In genomic region chr5:1564182-1564748, GRCh38 we compare ENCODE assay signal across 1 cellular context.
TF ChIP-seq lines count a peak whose summit lies in the region.

No MANE protein-coding gene starts in this region.

TF ChIP-seq in HepG2, 621 proteins besides CTCF, POLR2A, EP300 and RAD21 (continued from another document and continues in another):
- 0 out of 2 replicates have a peak, but pooled peaks have one; percentile 15 for TF ChIP-seq TFDP2 (CRISPR knock-in tag; IDR thresholded peaks at IDR 0.05)
- no peak for TF ChIP-seq ATM (IDR thresholded peaks at IDR 0.05; ENCODE audit: borderline replicate concordance)
- TF ChIP-seq THRA (CRISPR knock-in tag; IDR thresholded peaks at IDR 0.05; ENCODE audit: borderline replicate concordance) = 0 out of 2 replicates have a peak, but pooled peaks have one; percentile 11
- TF ChIP-seq ZNF552 (CRISPR knock-in tag; IDR thresholded peaks at IDR 0.05; ENCODE audit: borderline replicate concordance) = 0 out of 2 replicates have a peak, but pooled peaks have one; percentile 53
- 0 out of 2 replicates have a peak, but pooled peaks have one; percentile 43 for TF ChIP-seq KLF11 (CRISPR knock-in tag; IDR thresholded peaks at IDR 0.05)
- TF ChIP-seq FOXA3 (CRISPR knock-in tag; IDR thresholded peaks at IDR 0.05) = peak; percentile 51; the same call in 1 of the 2 replicates
- TF ChIP-seq ZMYM2 (CRISPR knock-in tag; IDR thresholded peaks at IDR 0.05) = no peak
- TF ChIP-seq RCOR2 (CRISPR knock-in tag; IDR thresholded peaks at IDR 0.05) = 0 out of 2 replicates have a peak, but pooled peaks have one; percentile 23
- TF ChIP-seq ZNF275 (CRISPR knock-in tag; IDR thresholded peaks at IDR 0.05; ENCODE audit: borderline replicate concordance) = no peak
- no peak for TF ChIP-seq TERF1 (CRISPR knock-in tag; IDR thresholded peaks at IDR 0.05)
- TF ChIP-seq MXD1 (CRISPR knock-in tag; IDR thresholded peaks at IDR 0.05) = no peak
- no peak for TF ChIP-seq ZNF652 (CRISPR knock-in tag; IDR thresholded peaks at IDR 0.05; ENCODE audit: borderline replicate concordance, low read depth)
- TF ChIP-seq CEBPG (CRISPR knock-in tag; IDR thresholded peaks at IDR 0.05) = 0 out of 2 replicates have a peak, but pooled peaks have one; percentile 9
- no peak for TF ChIP-seq ELF3 (CRISPR knock-in tag; IDR thresholded peaks at IDR 0.05)
- TF ChIP-seq ZSCAN29 (CRISPR knock-in tag; conservative IDR thresholded peaks at IDR 0.05) = no peak
- TF ChIP-seq HINFP (CRISPR knock-in tag; IDR thresholded peaks at IDR 0.05; ENCODE audit: low read depth) = 0 out of 2 replicates have a peak, but pooled peaks have one; percentile 3
- 0 out of 2 replicates have a peak, but pooled peaks have one; percentile 56 for TF ChIP-seq ZNF713 (CRISPR knock-in tag; IDR thresholded peaks at IDR 0.05)
- TF ChIP-seq AHDC1 (CRISPR knock-in tag; IDR thresholded peaks at IDR 0.05; ENCODE audit: borderline replicate concordance) = peak; percentile 66; the same call in 1 of the 2 replicates
- no peak for TF ChIP-seq ZNF253 (CRISPR knock-in tag; IDR thresholded peaks at IDR 0.05; ENCODE audit: borderline replicate concordance)
- peak; percentile 36; the same call in 1 of the 2 replicates for TF ChIP-seq ZFP1 (CRISPR knock-in tag; IDR thresholded peaks at IDR 0.05)
- TF ChIP-seq ZNF496 (CRISPR knock-in tag; IDR thresholded peaks at IDR 0.05; ENCODE audit: insufficient replicate concordance) = no peak
- TF ChIP-seq ETV5 (CRISPR knock-in tag; IDR thresholded peaks at IDR 0.05; ENCODE audit: borderline replicate concordance) = 0 out of 2 replicates have a peak, but pooled peaks have one; percentile 7
- no peak for TF ChIP-seq ZUFSP (CRISPR knock-in tag; IDR thresholded peaks at IDR 0.05; ENCODE audit: borderline replicate concordance)
- 0 out of 2 replicates have a peak, but pooled peaks have one; percentile 19 for TF ChIP-seq ZKSCAN8 (CRISPR knock-in tag; IDR thresholded peaks at IDR 0.05; ENCODE audit: borderline replicate concordance)
- TF ChIP-seq SIN3B (IDR thresholded peaks at IDR 0.05; ENCODE audit: low read length) = no peak
- TF ChIP-seq RERE (CRISPR knock-in tag; IDR thresholded peaks at IDR 0.05; ENCODE audit: low read depth) = peak; percentile 25; the same call in 1 of the 2 replicates
- TF ChIP-seq ZNF317 (CRISPR knock-in tag; IDR thresholded peaks at IDR 0.05) = no peak
- TF ChIP-seq ZNF605 (CRISPR knock-in tag; IDR thresholded peaks at IDR 0.05) = peak; percentile 43; the same call in 1 of the 2 replicates
- peak; percentile 68 for TF ChIP-seq MED1 (CRISPR knock-in tag; IDR thresholded peaks at IDR 0.05)
- TF ChIP-seq NFKBIZ (CRISPR knock-in tag; IDR thresholded peaks at IDR 0.05) = 0 out of 2 replicates have a peak, but pooled peaks have one; percentile 44
- peak; percentile 72 for TF ChIP-seq HNF1B (CRISPR knock-in tag; IDR thresholded peaks at IDR 0.05)
- no peak for TF ChIP-seq ZIK1 (CRISPR knock-in tag; IDR thresholded peaks at IDR 0.05; ENCODE audit: borderline replicate concordance, low read depth)
- TF ChIP-seq SNAPC2 (CRISPR knock-in tag; IDR thresholded peaks at IDR 0.05) = 0 out of 2 replicates have a peak, but pooled peaks have one; percentile 14
- TF ChIP-seq TCF7 (IDR thresholded peaks at IDR 0.05; ENCODE audit: low read depth) = peak; percentile 87
- TF ChIP-seq DMAP1 (CRISPR knock-in tag; IDR thresholded peaks at IDR 0.05) = peak; percentile 73; the same call in 1 of the 2 replicates
- no peak for TF ChIP-seq JUN (CRISPR knock-in tag; IDR thresholded peaks at IDR 0.05)
